Comparison of ENCODE assay signal across 8 cellular contexts in the genomic region with DNA sequence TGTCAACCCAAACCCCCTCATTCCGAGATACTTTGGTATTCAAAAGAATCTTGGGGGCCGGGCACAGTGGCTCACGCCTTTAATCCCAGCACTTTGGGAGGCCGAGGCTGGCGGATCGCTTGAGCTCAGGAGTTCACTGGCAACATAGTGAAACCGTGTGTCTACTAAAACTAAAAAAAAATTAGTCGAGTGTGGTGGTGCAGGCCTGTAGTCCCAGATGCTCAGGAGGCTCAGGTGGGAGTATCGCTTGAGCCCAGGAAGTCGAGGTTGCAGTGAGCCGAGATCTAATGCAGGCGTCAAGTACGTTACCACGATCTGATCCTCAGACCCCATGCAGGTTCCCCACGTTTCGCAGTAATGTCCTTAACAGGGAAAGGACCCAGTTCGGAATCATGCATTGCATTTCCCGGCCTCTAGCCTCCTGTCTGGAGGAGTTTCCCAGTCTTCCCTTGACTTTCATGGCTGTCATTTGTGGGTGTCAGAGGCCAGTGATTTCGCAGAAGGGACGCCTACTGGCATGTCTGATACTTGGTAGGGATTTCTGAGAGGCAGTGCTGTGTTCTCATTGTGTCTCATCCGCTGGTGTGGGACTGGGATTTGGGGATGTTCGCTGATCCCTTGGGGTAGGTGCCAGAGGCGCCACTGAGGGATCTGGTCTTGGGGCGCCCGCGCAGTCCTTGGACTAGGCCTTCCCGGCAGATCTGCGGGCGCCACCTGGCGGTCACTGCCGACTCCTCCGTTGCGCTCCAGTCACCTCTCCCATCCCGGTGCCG. TPM values are rescaled to one million over a fixed set of nuclear protein-coding genes. Genes with fewer than 3 reads are reported as not detected.
A peak's percentile ranks its signal among the peaks of the same experiment; 100 is the strongest.
DNase-seq lines count a peak whose midpoint lies in the region; ATAC-seq and TF ChIP-seq lines count a peak whose summit lies in the region.

No MANE protein-coding gene starts in this region.

- TF ChIP-seq CTCF in right lobe of liver (IDR thresholded peaks at IDR 0.05), result peak; percentile 82 to 97 (median 96)

- peak overlapping the region in 9 of 11 experiments; percentile 26 to 61 (median 55); a peak in 18 of 22 replicates for H3K27ac ChIP-seq in BLaER1 treated with 17β-estradiol and CSF1 and Interleukin-3, amounts not matched to agents 10 nM and 100 nM
- H3K27ac ChIP-seq in right lobe of liver, result peak overlapping the region; percentile 19 to 51 (median 32)

- H3K4me3 ChIP-seq in BLaER1 treated with 17β-estradiol and CSF1 and Interleukin-3, amounts not matched to agents 10 nM and 100 nM, result peak overlapping the region; percentile 62 to 77 (median 64)
- H3K4me3 ChIP-seq in right lobe of liver, result peak overlapping the region; percentile 35 to 55 (median 52)

- H3K9me3 ChIP-seq in BLaER1 treated with 17β-estradiol and CSF1 and Interleukin-3, amounts not matched to agents 10 nM and 100 nM (replicated peaks in 1 of 11), result no peaks in the 10 kb centered on the region
- no peaks in the 10 kb centered on the region for H3K9me3 ChIP-seq in right lobe of liver

- intact Hi-C loops in right lobe of liver (cut with DNase I), result loop anchor here in 1 of 2 donors (10.0 kb wide), 1 partner anchor 73 kb away; a partner anchor contains a TSS

- peak overlapping the region; percentile 88 to 99 (median 96) for H3K4me2 ChIP-seq in BLaER1 treated with 17β-estradiol and CSF1 and Interleukin-3, amounts not matched to agents 10 nM and 100 nM

- peaks cover 18 to 46% (median 34%) of the 10 kb centered on the region in 11 experiments for H3K36me3 ChIP-seq in BLaER1 treated with 17β-estradiol and CSF1 and Interleukin-3, amounts not matched to agents 10 nM and 100 nM
- peaks cover 0 to 23% (median 3%) of the 10 kb centered on the region in 4 donors for H3K36me3 ChIP-seq in right lobe of liver

- peak overlapping the region; percentile 68 to 81 (median 76) for H3K9ac ChIP-seq in BLaER1 treated with 17β-estradiol and CSF1 and Interleukin-3, amounts not matched to agents 10 nM and 100 nM

- ATAC-seq in GM19328 (IDR thresholded peaks at IDR 0.05; ENCODE audit: unreplicated experiment) (peak; percentile 61), HG03457 (IDR thresholded peaks at IDR 0.05; ENCODE audit: unreplicated experiment) (peak; percentile 55), right lobe of liver (peak; percentile 73 to 78 (median 74))

- H3K4me1 ChIP-seq in BLaER1 treated with 17β-estradiol and CSF1 and Interleukin-3, amounts not matched to agents 10 nM and 100 nM, result peaks cover 19 to 53% (median 38%) of the 10 kb centered on the region in 10 experiments
- H3K4me1 ChIP-seq in right lobe of liver, result peaks cover 0 to 19% (median 5%) of the 10 kb centered on the region in 4 donors

- WGBS in right lobe of liver (ENCODE audit: insufficient coverage, low coverage, low lambda C conversion rate, missing lambda C conversion rate), result 20% methylated on average over 17 of the region's 35 CpGs

- H4K20me1 ChIP-seq in BLaER1 treated with 17β-estradiol and CSF1 and Interleukin-3, amounts not matched to agents 10 nM and 100 nM, result peaks cover 0 to 28% (median 11%) of the 10 kb centered on the region in 11 experiments; a peak in 12 of 22 replicates

- no peak for TF ChIP-seq POLR2A in right lobe of liver (IDR thresholded peaks at IDR 0.05)

- no peaks in the 10 kb centered on the region for H3K27me3 ChIP-seq in BLaER1 treated with 17β-estradiol and CSF1 and Interleukin-3, amounts not matched to agents 10 nM and 100 nM
- H3K27me3 ChIP-seq in right lobe of liver, result no peaks in the 10 kb centered on the region

- DNase-seq in NCI-H526 treated with DMSO at 0.1 percent for 48 hours (lab: John Stamatoyannopoulos, UW), result peak; percentile 65
- DNase-seq in activated CD4-positive, alpha-beta T cell treated with anti-CD3 and anti-CD28 coated beads, Interleukin-2, amount 50 U/mL, for 1 hour, result peak; percentile 92
- peak; percentile 91 for DNase-seq in dermis blood vessel endothelial cell
- peak; percentile 93 to 95 (median 94) for DNase-seq in right lobe of liver
- DNase-seq in stimulated activated CD4-positive, alpha-beta T cell treated with anti-CD3 and anti-CD28 coated beads, Interleukin-4, amount 100 ng/mL, for 1 hour, result peak; percentile 93

RNA-seq across cellular contexts. Expression of a gene that starts 39.3 kb away (rescaled TPM):
- total RNA-seq in dermis blood vessel endothelial cell, result 223 and 284 TPM in 2 replicates
- total RNA-seq in right lobe of liver, result 10 to 100 TPM; 34.6 to 71.6 (median 63.9) TPM

RNA-seq across cellular contexts. Expression of a gene that starts 57.4 kb away (rescaled TPM):
- total RNA-seq in dermis blood vessel endothelial cell (0.70 and 1.7 TPM in 2 replicates), right lobe of liver (1 to 10 TPM in 3 of 6 experiments, under 1 TPM in 3; 0.54 to 2.8 (median 1.1) TPM)

Comparison
In these comparisons a context has a peak if more than half of its experiments do, and no peak if none do; other contexts are left out.
1. Peak in every context shown above with its lines: DNase-seq, ATAC-seq, H3K4me3 ChIP-seq and H3K27ac ChIP-seq.